Comparison of ENCODE assay signal across 9 cellular contexts in genomic region chr11:64619811-64620285, GRCh38. TPM values are rescaled to one million over a fixed set of nuclear protein-coding genes. Genes with fewer than 3 reads are reported as not detected.
DNase-seq lines count a peak whose midpoint lies in the region; TF ChIP-seq lines count a peak whose summit lies in the region.
"Had no signal": no experiment of that assay in that cellular context is flagged by ENCODE, and none has a peak within 500 bp of the region (broad histone marks: within the 10 kb centered on the region; RNA-seq: fewer than 3 reads in every experiment).

No MANE protein-coding gene starts in this region.

- H2BK15ac ChIP-seq in mesenchymal stem cell (ENCODE audit: low read depth, poor library complexity, severe bottlenecking), result no peak overlapping the region

- H3K79me1 ChIP-seq in mesenchymal stem cell (replicated peaks; ENCODE audit: low read length, poor library complexity, severe bottlenecking), result no peaks in the 10 kb centered on the region

- H3K4me3 Mint-ChIP-seq in chondrocyte (ENCODE audit: unreplicated experiment), result no peak overlapping the region
- no peak overlapping the region for H3K4me3 Mint-ChIP-seq in CD4-positive, alpha-beta memory T cell
- H3K4me3 Mint-ChIP-seq: activated B cell treated with CpG ODN at 0.5 μM for 24 hours had no signal

- intact Hi-C loops in CD4-positive, alpha-beta memory T cell (cut with micrococcal nuclease), result no loop called here

- H3K4me3 ChIP-seq in AG10803 (ENCODE audit: low read length) (no peak overlapping the region), LNCaP clone FGC (ENCODE audit: low read depth, low read length) (no peak overlapping the region), mesenchymal stem cell (ENCODE audit: insufficient read depth in 1 of 2, low read depth in 1 of 2, low read length in 2 of 2) (no peak overlapping the region)
- H3K4me3 ChIP-seq in CD4-positive, alpha-beta memory T cell (ENCODE audit: low read length in 2 of 2), result no peak overlapping the region

- peaks cover 0 to 5% of the 10 kb centered on the region in 2 experiments for H3K36me3 ChIP-seq in mesenchymal stem cell (ENCODE audit: control insufficient read depth in 1 of 2, insufficient read depth in 2 of 2, low read depth in 1 of 2, low read length in 2 of 2)
- no peaks in the 10 kb centered on the region for H3K36me3 ChIP-seq in CD4-positive, alpha-beta memory T cell (ENCODE audit: insufficient read depth, low read length)

- peaks cover 0 to 21% of the 10 kb centered on the region in 2 experiments for H3K27me3 ChIP-seq in mesenchymal stem cell (ENCODE audit: control insufficient read depth in 1 of 2, insufficient read depth in 1 of 2, low read length in 2 of 2)
- no peaks in the 10 kb centered on the region for H3K27me3 ChIP-seq in CD4-positive, alpha-beta memory T cell (ENCODE audit: insufficient read depth, low read length)

- no peaks in the 10 kb centered on the region for H3K9me3 ChIP-seq in mesenchymal stem cell (ENCODE audit: control insufficient read depth, low read length)
- H3K9me3 ChIP-seq in CD4-positive, alpha-beta memory T cell (ENCODE audit: control insufficient read depth in 1 of 2, low read length in 2 of 2), result no peaks in the 10 kb centered on the region

- H2BK12ac ChIP-seq in mesenchymal stem cell (ENCODE audit: low read length in 2 of 2), result no peak overlapping the region

- no peak overlapping the region for H3K27ac Mint-ChIP-seq in chondrocyte (ENCODE audit: unreplicated experiment)
- H3K27ac Mint-ChIP-seq in CD4-positive, alpha-beta memory T cell, result no peak overlapping the region
- H3K27ac Mint-ChIP-seq: activated B cell treated with CpG ODN at 0.5 μM for 24 hours had no signal

- CTCF ChIA-PET in CD4-positive, alpha-beta memory T cell (lab: Charles Lee; ENCODE audit: partially characterized antibody), result no interaction called here
- CTCF ChIA-PET in GM10248 (lab: Yijun Ruan, JAX), result no interaction called here

- H3K14ac ChIP-seq in mesenchymal stem cell (ENCODE audit: low read length in 2 of 2), result peak overlapping the region in 1 of 2 experiments; percentile 22

- H4K91ac ChIP-seq in mesenchymal stem cell (ENCODE audit: low read length), result no peak overlapping the region

- H3K18ac ChIP-seq in mesenchymal stem cell (ENCODE audit: low read depth in 1 of 2, low read length in 2 of 2), result no peak overlapping the region

- DNase-seq in AG10803 (ENCODE audit: low read depth), result peak; percentile 8
- peak; percentile 1 for DNase-seq in LNCaP clone FGC (ENCODE audit: low read depth)
- peak in 39 of 61 donors; percentile 19 to 90 (median 44) for DNase-seq in caudate nucleus (lab: John Stamatoyannopoulos, UW)
- peak; percentile 27 for DNase-seq in mesenchymal stem cell
- no peak for DNase-seq in chondrocyte (ENCODE audit: low spot score)
- no peak for DNase-seq in superior temporal gyrus (ENCODE audit: extremely low spot score)
- no peak for DNase-seq in CD4-positive, alpha-beta memory T cell
- DNase-seq in GM10248 (ENCODE audit: extremely low spot score), result no peak
- DNase-seq: activated B cell treated with CpG ODN at 0.5 μM for 24 hours had no signal

- peaks cover 2% of the 10 kb centered on the region for H3K4me1 ChIP-seq in mesenchymal stem cell (ENCODE audit: control insufficient read depth, insufficient read depth, low read depth, low read length)
- H3K4me1 ChIP-seq in CD4-positive, alpha-beta memory T cell (ENCODE audit: insufficient read depth, low read length), result peaks cover 4% of the 10 kb centered on the region

- no peak overlapping the region for H2AFZ ChIP-seq in mesenchymal stem cell (ENCODE audit: low read depth, low read length)

- no peak overlapping the region for H2AK5ac ChIP-seq in mesenchymal stem cell (ENCODE audit: low read length, severe bottlenecking)

- WGBS in mesenchymal stem cell, result 64% methylated on average over 4 of the region's 4 CpGs

- H3K9ac ChIP-seq in mesenchymal stem cell (ENCODE audit: low read length), result no peak overlapping the region

- no peak overlapping the region for H3K4me2 ChIP-seq in mesenchymal stem cell (ENCODE audit: low read length, poor library complexity, severe bottlenecking)

- H4K8ac ChIP-seq in mesenchymal stem cell (ENCODE audit: low read length), result no peak overlapping the region

- no peak overlapping the region for H2BK5ac ChIP-seq in mesenchymal stem cell (ENCODE audit: low read depth, low read length, poor library complexity, severe bottlenecking)

- H2BK120ac ChIP-seq in mesenchymal stem cell (ENCODE audit: low read depth, low read length), result no peak overlapping the region

- TF ChIP-seq CTCF in AG10803 (conservative IDR thresholded peaks at IDR 0.05; ENCODE audit: low read length) (no peak), LNCaP clone FGC (IDR thresholded peaks at IDR 0.05; ENCODE audit: control insufficient read depth, extremely low read depth, insufficient read depth) (no peak), chondrocyte (IDR thresholded peaks at IDR 0.05) (no peak), GM10248 (IDR thresholded peaks at IDR 0.05; ENCODE audit: control extremely low read depth, extremely low read depth, low read depth, missing control alignments) (no peak)

- no peaks in the 10 kb centered on the region for H3K9me3 Mint-ChIP-seq in chondrocyte (ENCODE audit: low read depth)
- no peaks in the 10 kb centered on the region for H3K9me3 Mint-ChIP-seq in CD4-positive, alpha-beta memory T cell
- H3K9me3 Mint-ChIP-seq: activated B cell treated with CpG ODN at 0.5 μM for 24 hours had no signal

- no peak overlapping the region for H3K4ac ChIP-seq in mesenchymal stem cell (ENCODE audit: low read depth in 1 of 2, low read length in 2 of 2)

- peak overlapping the region; percentile 81 for H3K27ac ChIP-seq in caudate nucleus (ENCODE audit: low read depth, low read length)
- H3K27ac ChIP-seq in mesenchymal stem cell (ENCODE audit: low read length, poor library complexity, severe bottlenecking), result no peak overlapping the region
- no peak overlapping the region for H3K27ac ChIP-seq in CD4-positive, alpha-beta memory T cell (ENCODE audit: low read depth, low read length)

- no peaks in the 10 kb centered on the region for H3K4me1 Mint-ChIP-seq in chondrocyte (ENCODE audit: low read depth)
- H3K4me1 Mint-ChIP-seq in CD4-positive, alpha-beta memory T cell, result peaks cover 0 to 5% (median 0%) of the 10 kb centered on the region in 4 donors

- POLR2A ChIA-PET in CD4-positive, alpha-beta memory T cell (lab: Charles Lee; ENCODE audit: partially characterized antibody), result no interaction called here
- POLR2A ChIA-PET in GM10248 (lab: Yijun Ruan, JAX), result no interaction called here

- H3K23ac ChIP-seq in mesenchymal stem cell (ENCODE audit: low read length in 2 of 2), result no peak overlapping the region

- H3K27me3 Mint-ChIP-seq in chondrocyte (ENCODE audit: low read depth), result no peaks in the 10 kb centered on the region
- H3K27me3 Mint-ChIP-seq in CD4-positive, alpha-beta memory T cell, result peaks cover 0 to 2% of the 10 kb centered on the region in 2 donors
- H3K27me3 Mint-ChIP-seq: activated B cell treated with CpG ODN at 0.5 μM for 24 hours had no signal

- no peaks in the 10 kb centered on the region for H3K36me3 Mint-ChIP-seq in chondrocyte (ENCODE audit: low read depth)
- H3K36me3 Mint-ChIP-seq in CD4-positive, alpha-beta memory T cell, result no peaks in the 10 kb centered on the region

RNA-seq across cellular contexts. Expression of gene SLC22A12, which starts 28.8 kb away (rescaled TPM):
- polyA plus RNA-seq in mesenchymal stem cell (2013, experiment 1 of 2), result not detected
- polyA plus RNA-seq in mesenchymal stem cell (2013, experiment 2 of 2), result not detected
- total RNA-seq in chondrocyte, result not detected in 3 replicates
- total RNA-seq in CD4-positive, alpha-beta memory T cell, result not detected
- polyA plus RNA-seq in CD4-positive, alpha-beta memory T cell, result not detected
- total RNA-seq: activated B cell treated with CpG ODN at 0.5 μM for 24 hours had no signal

Comparison
In these comparisons a context has a peak if more than half of its experiments do, and no peak if none do; other contexts are left out.
1. DNase-seq: peak in AG10803 (single experiment), LNCaP clone FGC (single experiment), caudate nucleus (39 of 61) and mesenchymal stem cell (single experiment); none in chondrocyte (single experiment), superior temporal gyrus (single experiment), CD4-positive, alpha-beta memory T cell (0 of 5) and GM10248 (single experiment).